In genomic region chr7:28179081-28180030, GRCh38 we compare ENCODE assay signal across 8 cellular contexts. TPM values are rescaled to one million over a fixed set of nuclear protein-coding genes. Genes with fewer than 3 reads are reported as not detected.
DNase-seq lines count a peak whose midpoint lies in the region; ATAC-seq and TF ChIP-seq lines count a peak whose summit lies in the region.

No MANE protein-coding gene starts in this region.

- H3K27me3 Mint-ChIP-seq in CD4-positive, CD25-positive, alpha-beta regulatory T cell = no peaks in the 10 kb centered on the region

- no peaks in the 10 kb centered on the region for H3K27me3 ChIP-seq in CD4-positive, CD25-positive, alpha-beta regulatory T cell (ENCODE audit: control insufficient read depth, insufficient read depth, low read length)
- H3K27me3 ChIP-seq in HL-60 (ENCODE audit: insufficient read depth, poor library complexity, severe bottlenecking) (no peaks in the 10 kb centered on the region), osteoblast (ENCODE audit: insufficient read depth, low read length) (no peaks in the 10 kb centered on the region), tibial artery (no peaks in the 10 kb centered on the region)

- H3K36me3 ChIP-seq in CD4-positive, CD25-positive, alpha-beta regulatory T cell (ENCODE audit: control insufficient read depth, insufficient read depth, low read length) = no peaks in the 10 kb centered on the region
- H3K36me3 ChIP-seq in osteoblast (ENCODE audit: insufficient read depth, low read length) = no peaks in the 10 kb centered on the region
- no peaks in the 10 kb centered on the region for H3K36me3 ChIP-seq in tibial artery

- no peaks in the 10 kb centered on the region for H3K9me3 Mint-ChIP-seq in CD4-positive, CD25-positive, alpha-beta regulatory T cell

- H3K36me3 Mint-ChIP-seq in CD4-positive, CD25-positive, alpha-beta regulatory T cell = no peaks in the 10 kb centered on the region

- H3K4me1 Mint-ChIP-seq in CD4-positive, CD25-positive, alpha-beta regulatory T cell = peaks cover 31 to 55% (median 42%) of the 10 kb centered on the region in 4 donors

- H3K4me1 ChIP-seq in CD4-positive, CD25-positive, alpha-beta regulatory T cell (ENCODE audit: control insufficient read depth, insufficient read depth, low read length, poor library complexity, severe bottlenecking) = peaks cover 17% of the 10 kb centered on the region
- peaks cover 20% of the 10 kb centered on the region for H3K4me1 ChIP-seq in osteoblast (ENCODE audit: insufficient read depth, low read length)
- H3K4me1 ChIP-seq in tibial artery = peaks cover 0 to 64% (median 40%) of the 10 kb centered on the region in 4 donors

- ATAC-seq in CD4-positive, CD25-positive, alpha-beta regulatory T cell (ENCODE audit: low read depth in 2 of 2) = peak; percentile 78 to 81
- ATAC-seq in GM19452 (IDR thresholded peaks at IDR 0.05; ENCODE audit: unreplicated experiment) = peak; percentile 63

- DNase-seq in CD4-positive, CD25-positive, alpha-beta regulatory T cell = peak; percentile 71 to 82 (median 75)
- DNase-seq in HL-60 (ENCODE audit: low read depth in 1 of 2, low spot score in 1 of 2) (peak in 1 of 2 experiments; percentile 52), SHP77 treated with DMSO at 0.1 percent for 48 hours (lab: John Stamatoyannopoulos, UW) (peak; percentile 19), head of caudate nucleus (peak; percentile 4 to 88 (median 76)), osteoblast (ENCODE audit: insufficient read length, low spot score, missing footprints) (peak; percentile 97), tibial artery (peak; percentile 74 to 87)
- peak; percentile 71 for DNase-seq in activated naive CD4-positive, alpha-beta T cell treated with Interleukin-2 at 50 U/mL for 16 hours

- H3K4me3 Mint-ChIP-seq in CD4-positive, CD25-positive, alpha-beta regulatory T cell = peak overlapping the region; percentile 86 to 99 (median 90)

- peak overlapping the region; percentile 39 to 93 (median 85) for H3K27ac Mint-ChIP-seq in CD4-positive, CD25-positive, alpha-beta regulatory T cell

- H2AFZ ChIP-seq in osteoblast (ENCODE audit: low read length) = peak overlapping the region; percentile 40

- peaks cover 2% of the 10 kb centered on the region for H4K20me1 ChIP-seq in osteoblast (ENCODE audit: insufficient read depth, low read length)

- peak overlapping the region; percentile 94 for H3K4me2 ChIP-seq in osteoblast (ENCODE audit: insufficient read depth, low read length)

- TF ChIP-seq CTCF in HL-60 (IDR thresholded peaks at IDR 0.05; ENCODE audit: insufficient read depth, low read length) = no peak
- no peak for TF ChIP-seq CTCF in osteoblast (IDR thresholded peaks at IDR 0.05; ENCODE audit: extremely low read depth, low read depth, low read length)
- TF ChIP-seq CTCF in tibial artery (IDR thresholded peaks at IDR 0.05) = no peak

- H3K4me3 ChIP-seq in CD4-positive, CD25-positive, alpha-beta regulatory T cell (ENCODE audit: low read depth, low read length) = peak overlapping the region; percentile 80
- H3K4me3 ChIP-seq in HL-60 (replicated peaks; ENCODE audit: insufficient read depth, low read length) = peak overlapping the region; percentile 73
- peak overlapping the region; percentile 74 for H3K4me3 ChIP-seq in osteoblast (ENCODE audit: insufficient read depth, low read length)
- H3K4me3 ChIP-seq in tibial artery = peak overlapping the region; percentile 91 to 97

- intact Hi-C loops in head of caudate nucleus (cut with DNase I) = no loop called here
- intact Hi-C loops in tibial artery (cut with DNase I; ENCODE audit: low total_unique reads) = no loop called here

- H3K79me2 ChIP-seq in osteoblast (ENCODE audit: insufficient read depth, low read length) = peaks cover 43% of the 10 kb centered on the region

- H3K27ac ChIP-seq in CD4-positive, CD25-positive, alpha-beta regulatory T cell (ENCODE audit: insufficient read depth, low read length, poor library complexity, severe bottlenecking) = peak overlapping the region; percentile 59
- no peak overlapping the region for H3K27ac ChIP-seq in HL-60 (replicated peaks)
- H3K27ac ChIP-seq in osteoblast (ENCODE audit: low read depth, low read length) = peak overlapping the region; percentile 19
- H3K27ac ChIP-seq in tibial artery = peak overlapping the region; percentile 87 to 97

- H3K9me3 ChIP-seq in CD4-positive, CD25-positive, alpha-beta regulatory T cell (ENCODE audit: control insufficient read depth in 2 of 2, low read length in 2 of 2) = no peaks in the 10 kb centered on the region
- H3K9me3 ChIP-seq in osteoblast (ENCODE audit: low read depth, low read length) (no peaks in the 10 kb centered on the region), tibial artery (no peaks in the 10 kb centered on the region)

RNA-seq across cellular contexts. Expression of gene JAZF1, which starts 1.2 kb away (rescaled TPM):
- 30.7 TPM for total RNA-seq in CD4-positive, CD25-positive, alpha-beta regulatory T cell
- 10 to 100 TPM in 1 of 4 donors, 1 to 10 TPM in 3; 6.4 to 13.3 (median 7.5) TPM for polyA plus RNA-seq in CD4-positive, CD25-positive, alpha-beta regulatory T cell
- total RNA-seq in osteoblast = 14.4 and 15.9 TPM in 2 replicates
